1 cellular context compared by ENCODE assay signal in the genomic region with DNA sequence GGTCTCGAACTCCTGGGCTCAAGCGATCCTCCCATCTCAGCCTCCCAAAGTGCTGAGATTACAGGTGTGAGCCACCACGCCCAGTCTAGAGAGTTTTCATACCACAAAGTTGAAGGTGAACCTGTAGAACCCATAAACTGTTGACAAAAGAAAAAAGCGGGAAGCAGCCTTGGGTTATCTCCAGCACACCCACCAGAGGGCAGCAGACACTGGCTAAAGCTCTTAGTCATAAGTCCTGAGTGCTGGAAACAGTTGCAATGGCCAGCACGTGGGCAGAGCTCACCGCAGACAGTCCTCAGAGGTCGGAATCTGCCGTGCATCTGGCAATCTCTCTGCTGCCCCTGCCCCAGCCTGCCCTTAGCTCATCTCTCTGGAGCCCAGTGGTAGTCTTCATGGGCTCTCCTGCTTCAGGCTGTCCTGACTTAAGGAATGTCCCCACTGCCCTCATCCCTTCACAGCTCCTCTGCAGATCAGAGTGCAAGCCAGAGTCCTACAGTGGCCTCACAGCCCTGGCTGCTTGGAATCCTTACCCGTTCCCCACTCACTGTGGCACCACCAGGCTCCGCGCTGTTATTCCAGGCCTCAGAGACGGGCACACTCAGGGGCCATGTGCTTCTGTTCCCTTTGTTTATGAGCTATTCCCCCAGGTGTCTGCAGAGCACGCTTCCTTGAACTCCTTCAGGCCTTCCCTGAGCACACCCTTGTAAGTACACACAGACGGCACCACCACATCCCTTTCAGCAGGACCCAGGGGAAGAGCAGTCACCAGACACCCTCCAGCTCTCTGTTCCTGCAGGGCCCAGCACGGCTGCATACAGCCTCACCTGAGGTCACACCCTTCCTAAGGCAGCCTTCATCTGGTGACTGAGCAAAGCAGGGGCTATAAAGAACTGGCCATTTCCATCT.
A peak's percentile ranks its signal among the peaks of the same experiment; 100 is the strongest.
TF ChIP-seq lines count a peak whose summit lies in the region.

No MANE protein-coding gene starts in this region.

TF ChIP-seq in K562, 482 proteins besides CTCF, POLR2A, EP300 and RAD21 (continued from another document):
- no peak for TF ChIP-seq CREB1 (IDR thresholded peaks at IDR 0.05)
- TF ChIP-seq CREB1 (CRISPR knock-in tag; IDR thresholded peaks at IDR 0.05) = peak; percentile 48; the same call in 1 of the 2 replicates
- TF ChIP-seq RUNX1 (IDR thresholded peaks at IDR 0.05; ENCODE audit: low read depth) = no peak
- TF ChIP-seq ZNF699 (CRISPR knock-in tag; IDR thresholded peaks at IDR 0.05; ENCODE audit: insufficient replicate concordance) = no peak
- TF ChIP-seq ETV1 (tag; conservative IDR thresholded peaks at IDR 0.05; ENCODE audit: low read depth) = peak; percentile 22; the same call in 1 of the 2 replicates
- no peak for TF ChIP-seq GATA2 (CRISPR knock-in tag; IDR thresholded peaks at IDR 0.05)
- no peak for TF ChIP-seq TSHZ1 (CRISPR knock-in tag; IDR thresholded peaks at IDR 0.05)
- no peak for TF ChIP-seq ZNF644 (tag; IDR thresholded peaks at IDR 0.05; ENCODE audit: low read depth)
- TF ChIP-seq ZNF609 (CRISPR knock-in tag; IDR thresholded peaks at IDR 0.05; ENCODE audit: borderline replicate concordance) = no peak
- peak; percentile 92 to 93 for TF ChIP-seq MNT (conservative IDR thresholded peaks at IDR 0.05)
- no peak for TF ChIP-seq HDAC3 (IDR thresholded peaks at IDR 0.05; ENCODE audit: borderline replicate concordance, partially characterized antibody)
- no peak for TF ChIP-seq PRMT5 (CRISPR knock-in tag; IDR thresholded peaks at IDR 0.05)
- TF ChIP-seq MTA3 (IDR thresholded peaks at IDR 0.05; ENCODE audit: borderline replicate concordance) = peak; percentile 81; the same call in 1 of the 2 replicates
- TF ChIP-seq DIDO1 (tag; IDR thresholded peaks at IDR 0.05; ENCODE audit: low read depth) = no peak
- no peak for TF ChIP-seq ZNF165 (CRISPR knock-in tag; IDR thresholded peaks at IDR 0.05; ENCODE audit: borderline replicate concordance)
- no peak for TF ChIP-seq MCM7 (IDR thresholded peaks at IDR 0.05)
- TF ChIP-seq FOXK2 (conservative IDR thresholded peaks at IDR 0.05 in 1 of 2, IDR thresholded peaks at IDR 0.05 in 1 of 2; ENCODE audit: low read depth in 2 of 2) = peak; percentile 69 to 72
- TF ChIP-seq NR0B1 (IDR thresholded peaks at IDR 0.05; ENCODE audit: partially characterized antibody) = no peak
- TF ChIP-seq FOXA3 (CRISPR knock-in tag; conservative IDR thresholded peaks at IDR 0.05 in 1 of 2, IDR thresholded peaks at IDR 0.05 in 1 of 2) = peak; percentile 23 to 73; a peak in 2 of 4 replicates
- TF ChIP-seq, protein P1, sequence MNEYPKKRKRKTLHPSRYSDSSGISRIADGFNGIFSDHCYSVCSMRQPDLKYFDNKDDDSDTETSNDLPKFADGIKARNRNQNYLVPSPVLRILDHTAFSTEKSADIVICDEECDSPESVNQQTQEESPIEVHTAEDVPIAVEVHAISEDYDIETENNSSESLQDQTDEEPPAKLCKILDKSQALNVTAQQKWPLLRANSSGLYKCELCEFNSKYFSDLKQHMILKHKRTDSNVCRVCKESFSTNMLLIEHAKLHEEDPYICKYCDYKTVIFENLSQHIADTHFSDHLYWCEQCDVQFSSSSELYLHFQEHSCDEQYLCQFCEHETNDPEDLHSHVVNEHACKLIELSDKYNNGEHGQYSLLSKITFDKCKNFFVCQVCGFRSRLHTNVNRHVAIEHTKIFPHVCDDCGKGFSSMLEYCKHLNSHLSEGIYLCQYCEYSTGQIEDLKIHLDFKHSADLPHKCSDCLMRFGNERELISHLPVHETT (CRISPR knock-in tag; conservative IDR thresholded peaks at IDR 0.05 in 1 of 2, IDR thresholded peaks at IDR 0.05 in 1 of 2) = 0 out of 4 replicates have a peak, but pooled peaks of 1 of the 2 experiments have one; percentile 35
- peak; percentile 43; the same call in 1 of the 2 replicates for TF ChIP-seq HLTF (IDR thresholded peaks at IDR 0.05)
- no peak for TF ChIP-seq SIN3B (IDR thresholded peaks at IDR 0.05; ENCODE audit: low read depth)
- TF ChIP-seq CBX5 (IDR thresholded peaks at IDR 0.05; ENCODE audit: borderline replicate concordance, low read depth) = peak; percentile 74; the same call in 1 of the 2 replicates
- TF ChIP-seq CHD4 (IDR thresholded peaks at IDR 0.05; ENCODE audit: insufficient read depth, insufficient replicate concordance, low read depth, low read length, poor library complexity, severe bottlenecking) = no peak
- TF ChIP-seq ATF1 (CRISPR knock-in tag; IDR thresholded peaks at IDR 0.05) = no peak
- peak; percentile 47; the same call in 1 of the 2 replicates for TF ChIP-seq ATF1 (tag; IDR thresholded peaks at IDR 0.05)
- TF ChIP-seq NR1H2 (CRISPR knock-in tag; IDR thresholded peaks at IDR 0.05) = no peak
- TF ChIP-seq SAFB (IDR thresholded peaks at IDR 0.05; ENCODE audit: borderline replicate concordance, low read depth, low read length) = no peak
- TF ChIP-seq HDAC6 (IDR thresholded peaks at IDR 0.05; ENCODE audit: low read depth, low read length) = no peak
- TF ChIP-seq MCM3 (IDR thresholded peaks at IDR 0.05) = no peak
- peak; percentile 57 for TF ChIP-seq FOSL1 (tag; conservative IDR thresholded peaks at IDR 0.05)
- TF ChIP-seq ZNF239 (CRISPR knock-in tag; IDR thresholded peaks at IDR 0.05) = no peak
- TF ChIP-seq, protein P2, sequence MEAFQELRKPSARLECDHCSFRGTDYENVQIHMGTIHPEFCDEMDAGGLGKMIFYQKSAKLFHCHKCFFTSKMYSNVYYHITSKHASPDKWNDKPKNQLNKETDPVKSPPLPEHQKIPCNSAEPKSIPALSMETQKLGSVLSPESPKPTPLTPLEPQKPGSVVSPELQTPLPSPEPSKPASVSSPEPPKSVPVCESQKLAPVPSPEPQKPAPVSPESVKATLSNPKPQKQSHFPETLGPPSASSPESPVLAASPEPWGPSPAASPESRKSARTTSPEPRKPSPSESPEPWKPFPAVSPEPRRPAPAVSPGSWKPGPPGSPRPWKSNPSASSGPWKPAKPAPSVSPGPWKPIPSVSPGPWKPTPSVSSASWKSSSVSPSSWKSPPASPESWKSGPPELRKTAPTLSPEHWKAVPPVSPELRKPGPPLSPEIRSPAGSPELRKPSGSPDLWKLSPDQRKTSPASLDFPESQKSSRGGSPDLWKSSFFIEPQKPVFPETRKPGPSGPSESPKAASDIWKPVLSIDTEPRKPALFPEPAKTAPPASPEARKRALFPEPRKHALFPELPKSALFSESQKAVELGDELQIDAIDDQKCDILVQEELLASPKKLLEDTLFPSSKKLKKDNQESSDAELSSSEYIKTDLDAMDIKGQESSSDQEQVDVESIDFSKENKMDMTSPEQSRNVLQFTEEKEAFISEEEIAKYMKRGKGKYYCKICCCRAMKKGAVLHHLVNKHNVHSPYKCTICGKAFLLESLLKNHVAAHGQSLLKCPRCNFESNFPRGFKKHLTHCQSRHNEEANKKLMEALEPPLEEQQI (IDR thresholded peaks at IDR 0.05) = no peak
- no peak for TF ChIP-seq THRAP3 (IDR thresholded peaks at IDR 0.05; ENCODE audit: borderline replicate concordance)
- TF ChIP-seq, protein P3, sequence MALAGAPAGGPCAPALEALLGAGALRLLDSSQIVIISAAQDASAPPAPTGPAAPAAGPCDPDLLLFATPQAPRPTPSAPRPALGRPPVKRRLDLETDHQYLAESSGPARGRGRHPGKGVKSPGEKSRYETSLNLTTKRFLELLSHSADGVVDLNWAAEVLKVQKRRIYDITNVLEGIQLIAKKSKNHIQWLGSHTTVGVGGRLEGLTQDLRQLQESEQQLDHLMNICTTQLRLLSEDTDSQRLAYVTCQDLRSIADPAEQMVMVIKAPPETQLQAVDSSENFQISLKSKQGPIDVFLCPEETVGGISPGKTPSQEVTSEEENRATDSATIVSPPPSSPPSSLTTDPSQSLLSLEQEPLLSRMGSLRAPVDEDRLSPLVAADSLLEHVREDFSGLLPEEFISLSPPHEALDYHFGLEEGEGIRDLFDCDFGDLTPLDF (CRISPR knock-in tag; IDR thresholded peaks at IDR 0.05) = peak; percentile 91
- no peak for TF ChIP-seq ADNP (tag; IDR thresholded peaks at IDR 0.05)
- no peak for TF ChIP-seq TCF3 (CRISPR knock-in tag; IDR thresholded peaks at IDR 0.05)
- TF ChIP-seq PTRF (tag; IDR thresholded peaks at IDR 0.05) = no peak
- TF ChIP-seq ZFP91 (CRISPR knock-in tag; IDR thresholded peaks at IDR 0.05) = peak; percentile 50; the same call in 1 of the 2 replicates
